Comparison of ENCODE assay signal across 9 cellular contexts in the genomic region with DNA sequence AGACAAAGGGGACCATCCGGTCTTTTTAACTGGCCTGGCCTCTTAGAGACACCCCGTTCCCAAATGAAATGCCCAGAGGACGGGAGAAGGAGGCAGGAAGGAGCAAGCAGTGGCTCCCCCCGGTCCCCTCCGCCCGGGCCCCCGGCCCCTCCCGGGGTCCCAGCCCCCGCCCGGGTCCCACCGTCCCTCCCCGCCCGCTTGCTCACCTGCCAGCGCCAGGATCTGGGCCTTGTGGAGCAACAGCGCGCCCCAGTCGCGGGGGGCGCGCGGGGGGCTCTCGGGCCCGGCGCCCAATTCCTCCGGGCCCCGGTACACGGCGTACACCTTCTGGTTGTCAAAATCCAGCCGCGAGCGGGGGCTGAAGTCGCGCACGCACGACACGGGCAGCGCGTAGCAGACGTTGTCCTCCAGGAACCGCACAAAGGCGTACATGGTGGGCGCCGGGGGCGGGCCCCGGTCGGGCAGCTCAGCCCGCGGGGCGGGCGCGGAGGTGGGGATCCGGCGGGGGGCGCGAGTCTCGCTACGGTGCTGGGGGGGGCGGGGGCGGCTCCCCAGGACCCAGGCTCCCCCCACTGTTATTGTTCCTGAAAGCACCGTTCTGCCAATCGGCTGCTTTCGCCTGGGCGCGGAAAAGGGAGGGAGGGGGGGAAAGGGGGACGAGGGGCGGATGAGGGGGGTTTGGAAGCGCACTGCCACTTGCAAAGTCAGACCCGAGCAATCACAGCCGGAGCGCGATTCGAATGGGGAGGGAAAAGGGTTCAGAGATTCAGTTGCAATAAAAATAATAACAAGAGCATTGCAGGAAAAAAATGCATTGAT. TPM values are rescaled to one million over a fixed set of nuclear protein-coding genes. Genes with fewer than 3 reads are reported as not detected.
DNase-seq lines count a peak whose midpoint lies in the region; ATAC-seq, FAIRE-seq and TF ChIP-seq lines count a peak whose summit lies in the region.
"Had no signal": no experiment of that assay in that cellular context is flagged by ENCODE, and none has a peak within 500 bp of the region (broad histone marks: within the 10 kb centered on the region; RNA-seq: fewer than 3 reads in every experiment).

A gene with protein sequence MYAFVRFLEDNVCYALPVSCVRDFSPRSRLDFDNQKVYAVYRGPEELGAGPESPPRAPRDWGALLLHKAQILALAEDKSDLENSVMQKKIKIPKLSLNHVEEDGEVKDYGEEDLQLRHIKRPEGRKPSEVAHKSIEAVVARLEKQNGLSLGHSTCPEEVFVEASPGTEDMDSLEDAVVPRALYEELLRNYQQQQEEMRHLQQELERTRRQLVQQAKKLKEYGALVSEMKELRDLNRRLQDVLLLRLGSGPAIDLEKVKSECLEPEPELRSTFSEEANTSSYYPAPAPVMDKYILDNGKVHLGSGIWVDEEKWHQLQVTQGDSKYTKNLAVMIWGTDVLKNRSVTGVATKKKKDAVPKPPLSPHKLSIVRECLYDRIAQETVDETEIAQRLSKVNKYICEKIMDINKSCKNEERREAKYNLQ (minus strand): TSS at position 492 of the 819 bp plus-strand sequence. CDS start 60 bp downstream, at position 432.

- no peaks in the 10 kb centered on the region for H3K9me3 Mint-ChIP-seq in activated T-cell treated with anti-CD3 and anti-CD28 coated beads, Interleukin-2, amount 50 U/mL, for 24 hours
- no peaks in the 10 kb centered on the region for H3K9me3 Mint-ChIP-seq in neural progenitor cell

- no peak for ATAC-seq in GM21717 (IDR thresholded peaks at IDR 0.05; ENCODE audit: unreplicated experiment)

- DNase-seq in DMS 273 (lab: John Stamatoyannopoulos, UW; ENCODE audit: unreplicated experiment) (peak; percentile 77), DMS 273 treated with DMSO at 0.1 percent for 48 hours (lab: John Stamatoyannopoulos, UW) (no peak), NCI-H446 treated with DMSO at 0.1 percent for 48 hours (lab: John Stamatoyannopoulos, UW) (peak; percentile 57), frontal cortex (ENCODE audit: low spot score in 2 of 2) (peak; percentile 68 to 69), neural progenitor cell (ENCODE audit: low spot score) (peak; percentile 91)
- DNase-seq in activated T-cell treated with anti-CD3 and anti-CD28 coated beads, Interleukin-2, amount 50 U/mL, for 24 hours, result peak; percentile 62

- H3K4me2 ChIP-seq in neural progenitor cell, result peak within 1 kb of the TSS; percentile 99

- H3K4me1 ChIP-seq in neural progenitor cell, result peaks cover 18% of the 10 kb centered on the region
- H3K4me1 ChIP-seq in stomach smooth muscle (ENCODE audit: control insufficient read depth, insufficient read depth, low read length), result peaks cover 36% of the 10 kb centered on the region

- peak within 1 kb of the TSS; percentile 81 for H3K27ac Mint-ChIP-seq in activated T-cell treated with anti-CD3 and anti-CD28 coated beads, Interleukin-2, amount 50 U/mL, for 24 hours
- peak within 1 kb of the TSS; percentile 98 for H3K27ac Mint-ChIP-seq in neural progenitor cell

- FAIRE-seq in frontal cortex (lab: Jason Lieb, UNC), result no peak

- no peaks in the 10 kb centered on the region for H3K36me3 ChIP-seq in neural progenitor cell
- peaks cover 0 to 2% of the 10 kb centered on the region in 2 donors for H3K36me3 ChIP-seq in stomach smooth muscle (ENCODE audit: control insufficient read depth in 2 of 2, insufficient read depth in 2 of 2, low read length in 2 of 2)

- H3K4me3 Mint-ChIP-seq in activated T-cell treated with anti-CD3 and anti-CD28 coated beads, Interleukin-2, amount 50 U/mL, for 24 hours, result peak within 1 kb of the TSS; percentile 79
- H3K4me3 Mint-ChIP-seq in neural progenitor cell, result peak within 1 kb of the TSS; percentile 97

- H3K27me3 Mint-ChIP-seq in activated T-cell treated with anti-CD3 and anti-CD28 coated beads, Interleukin-2, amount 50 U/mL, for 24 hours, result peaks cover 15% of the 10 kb centered on the region
- H3K27me3 Mint-ChIP-seq in neural progenitor cell (ENCODE audit: insufficient read depth, low read depth), result no peaks in the 10 kb centered on the region

- H3F3A ChIP-seq in neural progenitor cell (ENCODE audit: low read depth), result peaks cover 4% of the 10 kb centered on the region

- H3K27me3 ChIP-seq in neural progenitor cell (no peaks in the 10 kb centered on the region), stomach smooth muscle (ENCODE audit: control insufficient read depth in 1 of 2, insufficient read depth in 2 of 2, low read length in 2 of 2) (no peaks in the 10 kb centered on the region)

- H3K36me3 Mint-ChIP-seq in activated T-cell treated with anti-CD3 and anti-CD28 coated beads, Interleukin-2, amount 50 U/mL, for 24 hours (ENCODE audit: low read depth), result peaks cover 3% of the 10 kb centered on the region
- H3K36me3 Mint-ChIP-seq in neural progenitor cell, result peaks cover 14% of the 10 kb centered on the region

- H3K9ac ChIP-seq in neural progenitor cell (peak within 1 kb of the TSS; percentile 78), stomach smooth muscle (ENCODE audit: low read length in 2 of 2) (peak within 1 kb of the TSS; percentile 81 to 89)

- no peak for TF ChIP-seq CTCF in neural progenitor cell (IDR thresholded peaks at IDR 0.05)

- peaks cover 44% of the 10 kb centered on the region for H3K79me2 ChIP-seq in neural progenitor cell (ENCODE audit: low read depth)

- peaks cover 46% of the 10 kb centered on the region for H3K4me1 Mint-ChIP-seq in activated T-cell treated with anti-CD3 and anti-CD28 coated beads, Interleukin-2, amount 50 U/mL, for 24 hours (ENCODE audit: low read depth)
- peaks cover 22% of the 10 kb centered on the region for H3K4me1 Mint-ChIP-seq in neural progenitor cell

- peak within 1 kb of the TSS; percentile 89 for H2AFZ ChIP-seq in neural progenitor cell (replicated peaks)

- H4K20me1 ChIP-seq in neural progenitor cell (ENCODE audit: low read depth), result peaks cover 22% of the 10 kb centered on the region

- H3K27ac ChIP-seq in neural progenitor cell (peak within 1 kb of the TSS; percentile 48), stomach smooth muscle (ENCODE audit: low read length) (peak within 1 kb of the TSS; percentile 71)
- H3K27ac ChIP-seq: 22Rv1 had no signal

- peak within 1 kb of the TSS; percentile 97 for H3K4me3 ChIP-seq in neural progenitor cell
- H3K4me3 ChIP-seq in stomach smooth muscle (ENCODE audit: low read length in 2 of 2), result peak within 1 kb of the TSS; percentile 83 to 93

- H3K9me3 ChIP-seq in neural progenitor cell (ENCODE audit: low read depth), result no peaks in the 10 kb centered on the region
- no peaks in the 10 kb centered on the region for H3K9me3 ChIP-seq in stomach smooth muscle (ENCODE audit: control insufficient read depth in 2 of 2, low read length in 2 of 2)

RNA-seq across cellular contexts. Expression of the gene that starts here (rescaled TPM):
- total RNA-seq in frontal cortex (18.8 TPM), neural progenitor cell (ENCODE audit: low replicate concordance) (15.9 and 17.6 TPM in 2 replicates)
